In the genomic region with DNA sequence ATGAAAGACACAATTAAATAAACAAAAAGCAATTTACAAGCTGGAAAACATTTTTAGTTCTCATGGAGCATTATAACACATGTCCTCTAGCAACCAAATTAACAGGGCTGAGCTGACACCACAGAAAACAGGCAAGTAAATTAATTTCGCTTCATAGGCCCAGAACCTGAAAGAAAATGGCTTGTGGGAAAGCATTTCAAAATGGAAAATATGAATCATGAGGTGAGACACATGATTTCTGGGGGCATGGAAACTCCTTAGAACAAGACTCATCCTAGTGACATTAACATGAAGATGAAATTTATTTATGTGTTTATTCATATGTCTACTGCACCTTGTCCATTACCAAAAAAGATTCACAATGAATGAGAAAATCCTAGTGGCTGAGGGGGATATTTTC, we compare ENCODE assay signal across 23 cellular contexts. TPM values are rescaled to one million over a fixed set of nuclear protein-coding genes. Genes with fewer than 3 reads are reported as not detected.
DNase-seq lines count a peak whose midpoint lies in the region; ATAC-seq, FAIRE-seq and TF ChIP-seq lines count a peak whose summit lies in the region.
"Had no signal": no experiment of that assay in that cellular context is flagged by ENCODE, and none has a peak within 500 bp of the region (broad histone marks: within the 10 kb centered on the region; RNA-seq: fewer than 3 reads in every experiment).

No MANE protein-coding gene starts in this region.

- no peaks in the 10 kb centered on the region for H3K9me3 ChIP-seq in endodermal cell (ENCODE audit: control insufficient read depth, low read length)
- H3K9me3 ChIP-seq: A549; BLaER1 treated with 17β-estradiol and CSF1 and Interleukin-3, amounts not matched to agents 10 nM and 100 nM; SJSA1 had no signal

- H3K27me3 ChIP-seq in GM23338 (ENCODE audit: insufficient read depth) (no peaks in the 10 kb centered on the region), endodermal cell (ENCODE audit: control insufficient read depth, insufficient read depth, low read length, poor library complexity, severe bottlenecking) (no peaks in the 10 kb centered on the region)
- H3K27me3 ChIP-seq: SJSA1 had no signal

- DNase-seq in activated T-cell treated with anti-CD3 and anti-CD28 coated beads, Interleukin-2, amount 50 U/mL, for 4 hours: no peak
- no peak for DNase-seq in activated T-cell treated with anti-CD3 and anti-CD28 coated beads for 4 hours
- DNase-seq in LHCN-M2 (ENCODE audit: low read depth): peak; percentile 13
- no peak for DNase-seq in activated T-helper 1 cell treated with anti-CD3 and anti-CD28 coated beads, Interleukin-12 subunit alpha, Interleukin-12 subunit beta, Interleukin-2, Interleukin-4 antibody, amounts not matched to agents 30 ng/mL and 10 ng/mL and 1 ng/mL, durations not matched to agents 14 hours and 24 hours and 36 hours (ENCODE audit: low spot score)
- no peak for DNase-seq in GM23338 (ENCODE audit: low spot score)
- DNase-seq in endodermal cell: no peak
- no peak for DNase-seq in SW480 (ENCODE audit: low spot score)
- DNase-seq: AML-193; CD4-positive, alpha-beta T cell; DMS53; H7; KBM-7; MM.1S; NCI-H2029; NCI-H526 treated with DMSO at 0.1 percent for 48 hours; PC-9; Right ventricle myocardium superior; RPMI8226 had no signal

- H3K9me2 ChIP-seq in GM23338 (ENCODE audit: insufficient read depth): no peaks in the 10 kb centered on the region

- no peak overlapping the region for H3K4me3 ChIP-seq in GM23338
- H3K4me3 ChIP-seq in endodermal cell (ENCODE audit: low read length): no peak overlapping the region
- H3K4me3 ChIP-seq: A549; BLaER1 treated with 17β-estradiol and CSF1 and Interleukin-3, amounts not matched to agents 10 nM and 100 nM; PC-9; SJSA1 had no signal

- H2AFZ ChIP-seq in GM23338: no peak overlapping the region
- H2AFZ ChIP-seq: PC-9 had no signal

- FAIRE-seq in islet of Langerhans (lab: Jason Lieb, UNC): peak; percentile 93
- FAIRE-seq: A549, GM18507 had no signal

- no peaks in the 10 kb centered on the region for H3K4me1 ChIP-seq in GM23338 (ENCODE audit: insufficient read depth)
- no peaks in the 10 kb centered on the region for H3K4me1 ChIP-seq in endodermal cell (ENCODE audit: control insufficient read depth, insufficient read depth, low read length)
- H3K4me1 ChIP-seq: A549 had no signal

- ATAC-seq in activated T-cell treated with anti-CD3 and anti-CD28 coated beads, Interleukin-2, amount 50 U/mL, for 4 hours: peak; percentile 34 to 64
- no peak for ATAC-seq in GM23338
- ATAC-seq: A549 had no signal

- H4K20me1 ChIP-seq in GM23338 (replicated peaks; ENCODE audit: insufficient read depth): no peaks in the 10 kb centered on the region
- H4K20me1 ChIP-seq: BLaER1 treated with 17β-estradiol and CSF1 and Interleukin-3, amounts not matched to agents 10 nM and 100 nM had no signal

- no peaks in the 10 kb centered on the region for H3K9me3 Mint-ChIP-seq in activated T-cell treated with anti-CD3 and anti-CD28 coated beads, Interleukin-2, amount 50 U/mL, for 4 hours
- peaks cover 3% of the 10 kb centered on the region for H3K9me3 Mint-ChIP-seq in activated T-helper 1 cell treated with anti-CD3 and anti-CD28 coated beads, Interleukin-12 subunit alpha, Interleukin-12 subunit beta, Interleukin-2, Interleukin-4 antibody, amounts not matched to agents 30 ng/mL and 10 ng/mL and 1 ng/mL, durations not matched to agents 14 hours and 24 hours and 36 hours
- H3K9me3 Mint-ChIP-seq in GM23338: no peaks in the 10 kb centered on the region
- no peaks in the 10 kb centered on the region for H3K9me3 Mint-ChIP-seq in endodermal cell
- H3K9me3 Mint-ChIP-seq: CD4-positive, alpha-beta T cell had no signal

- no peak overlapping the region for H3K4me2 ChIP-seq in GM23338
- H3K4me2 ChIP-seq: A549; BLaER1 treated with 17β-estradiol and CSF1 and Interleukin-3, amounts not matched to agents 10 nM and 100 nM; PC-9 had no signal

- H3K27ac ChIP-seq in GM23338 (ENCODE audit: low read depth) (no peak overlapping the region), endodermal cell (ENCODE audit: low read depth, low read length) (no peak overlapping the region)
- H3K27ac ChIP-seq: A549; BLaER1 treated with 17β-estradiol and CSF1 and Interleukin-3, amounts not matched to agents 10 nM and 100 nM; PC-9; SJSA1 had no signal

- peaks cover 2% of the 10 kb centered on the region for H3K27me3 Mint-ChIP-seq in activated T-cell treated with anti-CD3 and anti-CD28 coated beads, Interleukin-2, amount 50 U/mL, for 4 hours (ENCODE audit: low read depth)
- peaks cover 3% of the 10 kb centered on the region for H3K27me3 Mint-ChIP-seq in activated T-helper 1 cell treated with anti-CD3 and anti-CD28 coated beads, Interleukin-12 subunit alpha, Interleukin-12 subunit beta, Interleukin-2, Interleukin-4 antibody, amounts not matched to agents 30 ng/mL and 10 ng/mL and 1 ng/mL, durations not matched to agents 14 hours and 24 hours and 36 hours (ENCODE audit: insufficient read depth)
- no peaks in the 10 kb centered on the region for H3K27me3 Mint-ChIP-seq in GM23338 (ENCODE audit: insufficient read depth, low read depth, poor library complexity)
- H3K27me3 Mint-ChIP-seq in endodermal cell (ENCODE audit: insufficient read depth): no peaks in the 10 kb centered on the region
- H3K27me3 Mint-ChIP-seq: CD4-positive, alpha-beta T cell had no signal

- TF ChIP-seq CTCF in GM23338 (conservative IDR thresholded peaks at IDR 0.05; ENCODE audit: low read depth in 2 of 2): no peak
- TF ChIP-seq CTCF in endodermal cell (conservative IDR thresholded peaks at IDR 0.05): no peak

- intact Hi-C loops in activated T-helper 1 cell treated with anti-CD3 and anti-CD28 coated beads, Interleukin-12 subunit alpha, Interleukin-12 subunit beta, Interleukin-2, Interleukin-4 antibody, amounts not matched to agents 30 ng/mL and 10 ng/mL and 1 ng/mL, durations not matched to agents 14 hours and 24 hours and 36 hours (cut with micrococcal nuclease): loop anchor here (1.0 kb wide), 2 partner anchors 8 to 34 kb away; no protein-coding TSS in a partner anchor

- H3K79me2 ChIP-seq in GM23338 (replicated peaks; ENCODE audit: insufficient read depth): no peaks in the 10 kb centered on the region

- no peaks in the 10 kb centered on the region for H3F3A ChIP-seq in GM23338 (replicated peaks; ENCODE audit: low read depth)

- peaks cover 14% of the 10 kb centered on the region for H3K4me1 Mint-ChIP-seq in activated T-cell treated with anti-CD3 and anti-CD28 coated beads, Interleukin-2, amount 50 U/mL, for 4 hours (ENCODE audit: low read depth)
- H3K4me1 Mint-ChIP-seq in activated T-helper 1 cell treated with anti-CD3 and anti-CD28 coated beads, Interleukin-12 subunit alpha, Interleukin-12 subunit beta, Interleukin-2, Interleukin-4 antibody, amounts not matched to agents 30 ng/mL and 10 ng/mL and 1 ng/mL, durations not matched to agents 14 hours and 24 hours and 36 hours (ENCODE audit: low read depth): peaks cover 28% of the 10 kb centered on the region
- H3K4me1 Mint-ChIP-seq in GM23338: no peaks in the 10 kb centered on the region
- H3K4me1 Mint-ChIP-seq in endodermal cell: no peaks in the 10 kb centered on the region

- H3K36me3 Mint-ChIP-seq in activated T-cell treated with anti-CD3 and anti-CD28 coated beads, Interleukin-2, amount 50 U/mL, for 4 hours (ENCODE audit: insufficient read depth): no peaks in the 10 kb centered on the region
- no peaks in the 10 kb centered on the region for H3K36me3 Mint-ChIP-seq in activated T-helper 1 cell treated with anti-CD3 and anti-CD28 coated beads, Interleukin-12 subunit alpha, Interleukin-12 subunit beta, Interleukin-2, Interleukin-4 antibody, amounts not matched to agents 30 ng/mL and 10 ng/mL and 1 ng/mL, durations not matched to agents 14 hours and 24 hours and 36 hours (ENCODE audit: low read depth)
- H3K36me3 Mint-ChIP-seq in GM23338 (ENCODE audit: low read depth) (no peaks in the 10 kb centered on the region), endodermal cell (ENCODE audit: low read depth) (no peaks in the 10 kb centered on the region)

- no peak overlapping the region for H3K9ac ChIP-seq in endodermal cell (ENCODE audit: extremely low read depth, low read length, poor library complexity, severe bottlenecking)
- H3K9ac ChIP-seq: BLaER1 treated with 17β-estradiol and CSF1 and Interleukin-3, amounts not matched to agents 10 nM and 100 nM had no signal

- no peaks in the 10 kb centered on the region for H3K36me3 ChIP-seq in GM23338 (ENCODE audit: insufficient read depth)
- no peaks in the 10 kb centered on the region for H3K36me3 ChIP-seq in endodermal cell (ENCODE audit: control insufficient read depth, insufficient read depth, low read length)
- H3K36me3 ChIP-seq: BLaER1 treated with 17β-estradiol and CSF1 and Interleukin-3, amounts not matched to agents 10 nM and 100 nM; SJSA1 had no signal

- peak overlapping the region; percentile 31 for H3K27ac Mint-ChIP-seq in activated T-helper 1 cell treated with anti-CD3 and anti-CD28 coated beads, Interleukin-12 subunit alpha, Interleukin-12 subunit beta, Interleukin-2, Interleukin-4 antibody, amounts not matched to agents 30 ng/mL and 10 ng/mL and 1 ng/mL, durations not matched to agents 14 hours and 24 hours and 36 hours
- H3K27ac Mint-ChIP-seq in GM23338: no peak overlapping the region
- H3K27ac Mint-ChIP-seq in endodermal cell: no peak overlapping the region
- H3K27ac Mint-ChIP-seq: CD4-positive, alpha-beta T cell had no signal

- WGBS in endodermal cell (ENCODE audit: insufficient coverage in 1 of 2, insufficient read length in 1 of 2), 2 experiments: 80 to 83% methylated on average over 1 of the region's 1 CpG

- H3K4me3 Mint-ChIP-seq in activated T-cell treated with anti-CD3 and anti-CD28 coated beads, Interleukin-2, amount 50 U/mL, for 4 hours: no peak overlapping the region
- H3K4me3 Mint-ChIP-seq in activated T-helper 1 cell treated with anti-CD3 and anti-CD28 coated beads, Interleukin-12 subunit alpha, Interleukin-12 subunit beta, Interleukin-2, Interleukin-4 antibody, amounts not matched to agents 30 ng/mL and 10 ng/mL and 1 ng/mL, durations not matched to agents 14 hours and 24 hours and 36 hours: no peak overlapping the region
- H3K4me3 Mint-ChIP-seq in GM23338 (no peak overlapping the region), endodermal cell (no peak overlapping the region)
- H3K4me3 Mint-ChIP-seq: CD4-positive, alpha-beta T cell had no signal

RNA-seq across cellular contexts. Expression of a gene that starts 25.1 kb away (rescaled TPM):
- 1 to 10 TPM in 2 of 3 donors, under 1 TPM in 1; 0.43 to 1.6 (median 1.2) TPM for total RNA-seq in activated T-cell treated with anti-CD3 and anti-CD28 coated beads, Interleukin-2, amount 50 U/mL, for 4 hours
- 0.51 and 0.63 TPM in 2 replicates for total RNA-seq in LHCN-M2 (2014; rRNA removed)
- 0.34 TPM for polyA plus RNA-seq in LHCN-M2 (2012)
- total RNA-seq in activated T-helper 1 cell treated with anti-CD3 and anti-CD28 coated beads, Interleukin-12 subunit alpha, Interleukin-12 subunit beta, Interleukin-2, Interleukin-4 antibody, amounts not matched to agents 30 ng/mL and 10 ng/mL and 1 ng/mL, durations not matched to agents 14 hours and 24 hours and 36 hours: 0.56 and 0.65 TPM in 2 replicates
- 2.9 and 7.9 TPM in 2 replicates for total RNA-seq in GM23338 (2014; rRNA removed; shearing (Covaris generic))
- polyA plus RNA-seq in GM23338 (2016; fragmentation: Nextera tagmentation; extraction: Ambion mirVana): 0.47 and 1.2 TPM in 2 replicates
- total RNA-seq in endodermal cell: 100 to 1,000 TPM in 1 of 2 donors, 10 to 100 TPM in 1; 90.8 to 119 TPM
- 15.9 TPM for polyA plus RNA-seq in endodermal cell (2013, experiment 1 of 2)
- 23.3 TPM for polyA plus RNA-seq in endodermal cell (2013, experiment 2 of 2)
- total RNA-seq: PC-9 had no signal

Comparison
In these comparisons a context has a peak if more than half of its experiments do, and no peak if none do; other contexts are left out.
1. RNA of a gene that starts 25.1 kb away (total RNA-seq): 90.8 to 119 TPM in endodermal cell; 2.9 to 7.9 TPM in GM23338, 0.43 to 1.6 TPM in activated T-cell treated with anti-CD3 and anti-CD28 coated beads, Interleukin-2, amount 50 U/mL, for 4 hours, 0.56 to 0.65 TPM in activated T-helper 1 cell treated with anti-CD3 and anti-CD28 coated beads, Interleukin-12 subunit alpha, Interleukin-12 subunit beta, Interleukin-2, Interleukin-4 antibody, amounts not matched to agents 30 ng/mL and 10 ng/mL and 1 ng/mL, durations not matched to agents 14 hours and 24 hours and 36 hours and 0.51 to 0.63 TPM in LHCN-M2; every median in the first group is over 10 times any median in the second.